8 cellular contexts compared by ENCODE assay signal in the genomic region with DNA sequence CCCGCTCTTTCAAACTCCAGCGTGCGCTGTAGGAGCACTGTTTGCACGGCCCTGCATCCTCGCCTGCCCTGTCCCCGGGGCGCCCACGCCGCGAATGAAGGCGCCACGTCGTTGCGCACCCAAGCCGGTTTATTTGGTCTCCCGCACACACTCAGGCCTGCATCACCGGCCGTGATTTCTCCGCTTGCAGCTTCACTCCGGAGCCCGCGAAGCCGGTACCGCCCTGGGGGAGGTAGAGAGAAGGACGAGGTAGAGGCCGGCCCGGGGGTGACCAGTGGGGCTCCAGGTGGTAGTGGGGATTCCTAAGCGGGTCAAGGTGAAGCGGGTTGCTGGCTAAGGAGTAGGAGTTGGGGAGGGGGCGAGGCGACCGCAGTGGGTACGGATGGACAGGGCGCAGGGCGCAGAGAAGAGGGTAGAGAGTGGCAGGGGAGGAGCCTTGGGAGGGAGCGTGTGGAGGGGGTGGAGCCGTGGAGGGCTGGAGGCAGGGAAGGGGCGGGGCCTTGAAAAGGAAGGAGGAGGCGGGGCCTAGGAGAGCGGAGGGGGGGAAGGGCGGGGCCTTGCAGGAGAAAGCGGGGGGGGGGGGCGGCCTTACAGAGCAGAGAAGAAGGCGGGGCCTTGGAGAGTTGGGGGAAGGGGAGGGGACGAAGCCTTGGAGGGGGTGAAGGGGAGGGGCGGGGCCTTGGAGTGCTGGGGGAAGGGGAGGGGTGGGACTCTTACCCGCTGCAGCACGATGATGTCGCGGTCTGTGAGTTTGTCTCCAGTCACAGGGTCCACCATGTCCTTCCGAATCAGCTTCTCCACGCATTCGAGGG. TPM values are rescaled to one million over a fixed set of nuclear protein-coding genes. Genes with fewer than 3 reads are reported as not detected.
A peak's percentile ranks its signal among the peaks of the same experiment; 100 is the strongest.
DNase-seq lines count a peak whose midpoint lies in the region; ATAC-seq and TF ChIP-seq lines count a peak whose summit lies in the region.

No MANE protein-coding gene starts in this region.

- peaks cover 75% of the 10 kb centered on the region for H3K4me1 Mint-ChIP-seq in activated T-cell treated with anti-CD3 and anti-CD28 coated beads, Interleukin-2, amount 50 U/mL, for 4 hours (ENCODE audit: low read depth)

- H3K36me3 Mint-ChIP-seq in activated T-cell treated with anti-CD3 and anti-CD28 coated beads, Interleukin-2, amount 50 U/mL, for 4 hours (ENCODE audit: insufficient read depth): peaks cover 13% of the 10 kb centered on the region

- TF ChIP-seq CTCF in omental fat pad (IDR thresholded peaks at IDR 0.05): no peak

- no peaks in the 10 kb centered on the region for H3K27me3 Mint-ChIP-seq in activated T-cell treated with anti-CD3 and anti-CD28 coated beads, Interleukin-2, amount 50 U/mL, for 4 hours (ENCODE audit: low read depth)

- no peak overlapping the region for H3K4me3 Mint-ChIP-seq in activated T-cell treated with anti-CD3 and anti-CD28 coated beads, Interleukin-2, amount 50 U/mL, for 4 hours

- no peak for DNase-seq in Right ventricle myocardium inferior (ENCODE audit: missing footprints)
- no peak for DNase-seq in cardiac septum (ENCODE audit: low spot score)
- peak; percentile 64 for DNase-seq in activated T-cell treated with anti-CD3 and anti-CD28 coated beads, Interleukin-2, amount 50 U/mL, for 4 hours
- peak; percentile 27 for DNase-seq in glomerular visceral epithelial cell (ENCODE audit: extremely low spot score)
- peak in 2 of 3 donors; percentile 70 to 76 for DNase-seq in stimulated activated CD4-positive, alpha-beta T cell treated with anti-CD3 and anti-CD28 coated beads, Interleukin-12 subunit alpha, Interleukin-12 subunit beta, amount 100 ng/mL, for 48 hours (ENCODE audit: low read depth in 2 of 3, low spot score in 1 of 3)
- no peak for DNase-seq in GF-D8 (lab: John Stamatoyannopoulos, UW)
- DNase-seq in omental fat pad (ENCODE audit: low spot score): no peak

- ATAC-seq in Right ventricle myocardium inferior: peak; percentile 37
- ATAC-seq in activated T-cell treated with anti-CD3 and anti-CD28 coated beads, Interleukin-2, amount 50 U/mL, for 4 hours: peak; percentile 29
- no peak for ATAC-seq in HG02852 (IDR thresholded peaks at IDR 0.05; ENCODE audit: unreplicated experiment)
- ATAC-seq in omental fat pad (ENCODE audit: low FRiP score): no peak

- H3K9me3 Mint-ChIP-seq in activated T-cell treated with anti-CD3 and anti-CD28 coated beads, Interleukin-2, amount 50 U/mL, for 4 hours: no peaks in the 10 kb centered on the region

- intact Hi-C loops in Right ventricle myocardium inferior (cut with DNase I): no loop called here
- intact Hi-C loops in cardiac septum (cut with DNase I): no loop called here

RNA-seq across cellular contexts. Expression of a gene that starts 24.6 kb away (rescaled TPM):
- total RNA-seq in Right ventricle myocardium inferior: 49.6 TPM
- 34.5 TPM for total RNA-seq in cardiac septum
- total RNA-seq in activated T-cell treated with anti-CD3 and anti-CD28 coated beads, Interleukin-2, amount 50 U/mL, for 4 hours: 10 to 100 TPM; 86.0 to 89.6 (median 87.0) TPM
- 10 to 100 TPM; 36.9 to 70.8 (median 46.4) TPM for total RNA-seq in omental fat pad

RNA-seq across cellular contexts. Expression of a gene that starts 25.3 kb away (rescaled TPM):
- total RNA-seq in Right ventricle myocardium inferior (0.76 TPM), cardiac septum (0.40 TPM), omental fat pad (1 to 10 TPM in 2 of 4 donors, under 1 TPM in 1, not detected in 1; 0.79 to 5.2 (median 2.3) TPM)
- total RNA-seq in activated T-cell treated with anti-CD3 and anti-CD28 coated beads, Interleukin-2, amount 50 U/mL, for 4 hours: 1 to 10 TPM; 1.0 to 1.4 (median 1.3) TPM

RNA-seq across cellular contexts. Expression of a gene that starts 28.0 kb away (rescaled TPM):
- total RNA-seq in Right ventricle myocardium inferior (7.4 TPM), cardiac septum (14.0 TPM), omental fat pad (10 to 100 TPM; 23.7 to 70.1 (median 26.9) TPM)
- 1 to 10 TPM; 2.4 to 4.0 (median 3.5) TPM for total RNA-seq in activated T-cell treated with anti-CD3 and anti-CD28 coated beads, Interleukin-2, amount 50 U/mL, for 4 hours

RNA-seq across cellular contexts. Expression of a gene that starts 35.2 kb away (rescaled TPM):
- total RNA-seq in Right ventricle myocardium inferior (14.5 TPM), cardiac septum (15.9 TPM), omental fat pad (10 to 100 TPM in 1 of 4 donors, 1 to 10 TPM in 3; 3.3 to 11.3 (median 4.1) TPM)
- 10 to 100 TPM; 28.0 to 33.1 (median 28.7) TPM for total RNA-seq in activated T-cell treated with anti-CD3 and anti-CD28 coated beads, Interleukin-2, amount 50 U/mL, for 4 hours

RNA-seq across cellular contexts. Expression of a gene that starts 43.3 kb away (rescaled TPM):
- total RNA-seq in Right ventricle myocardium inferior (105 TPM), cardiac septum (50.6 TPM), omental fat pad (100 to 1,000 TPM; 314 to 479 (median 337) TPM)
- total RNA-seq in activated T-cell treated with anti-CD3 and anti-CD28 coated beads, Interleukin-2, amount 50 U/mL, for 4 hours: 1 to 10 TPM; 5.8 to 9.5 (median 8.9) TPM

Comparison
In these comparisons a context has a peak if more than half of its experiments do, and no peak if none do; other contexts are left out.
1. ATAC-seq: peak in Right ventricle myocardium inferior (single experiment) and activated T-cell treated with anti-CD3 and anti-CD28 coated beads, Interleukin-2, amount 50 U/mL, for 4 hours (2 of 2); none in HG02852 (single experiment) and omental fat pad (single experiment).
2. DNase-seq: peak in activated T-cell treated with anti-CD3 and anti-CD28 coated beads, Interleukin-2, amount 50 U/mL, for 4 hours (single experiment), glomerular visceral epithelial cell (single experiment) and stimulated activated CD4-positive, alpha-beta T cell treated with anti-CD3 and anti-CD28 coated beads, Interleukin-12 subunit alpha, Interleukin-12 subunit beta, amount 100 ng/mL, for 48 hours (2 of 3); none in Right ventricle myocardium inferior (single experiment), cardiac septum (single experiment), GF-D8 (single experiment) and omental fat pad (single experiment).